In genomic region chr16:24091125-24091524, GRCh38 we compare ENCODE assay signal across 8 cellular contexts.
"Had no signal": no experiment of that assay in that cellular context is flagged by ENCODE, and none has a peak within 500 bp of the region (broad histone marks: within the 10 kb centered on the region; RNA-seq: fewer than 3 reads in every experiment).

No MANE protein-coding gene starts in this region.

- FAIRE-seq: HepG2, HTR-8/SVneo had no signal

- H3K27ac ChIP-seq: HL-60, KMS-11 had no signal

- ATAC-seq: HepG2 had no signal

- DNase-seq: IMR-90, KBM-7, KG1 had no signal

- H3K27me3 Mint-ChIP-seq: IgD-negative memory B cell had no signal

- H3K4me3 Mint-ChIP-seq: IgD-negative memory B cell had no signal

- H3K9ac ChIP-seq: KMS-11 had no signal

- H3K4me2 ChIP-seq: KMS-11 had no signal
